8 cellular contexts compared by ENCODE assay signal in genomic region chr7:151085691-151086620, GRCh38. TPM values are rescaled to one million over a fixed set of nuclear protein-coding genes. Genes with fewer than 3 reads are reported as not detected.
A peak's percentile ranks its signal among the peaks of the same experiment; 100 is the strongest.
DNase-seq lines count a peak whose midpoint lies in the region; ATAC-seq and TF ChIP-seq lines count a peak whose summit lies in the region.

AGAP3 (plus strand) TSS chr7:151086475; CDS start chr7:151086742, 267 bp downstream.

- peak in 2 of 3 donors; percentile 43 to 57 for TF ChIP-seq POLR2A in spleen (IDR thresholded peaks at IDR 0.05)

- peaks cover 55% of the 10 kb centered on the region for H3K79me2 ChIP-seq in ACC112 (ENCODE audit: control insufficient read depth, insufficient read depth, low read length, unreplicated experiment)

- 0 to 3% (median 1%) methylated on average over 8 to 83 of the region's 84 CpGs for WGBS in spleen, 5 donors

- H3K36me3 ChIP-seq in ACC112 (ENCODE audit: insufficient read depth, low read length) (no peaks in the 10 kb centered on the region), kidney epithelial cell (ENCODE audit: control insufficient read depth, insufficient read depth, low read length) (peaks cover 1% of the 10 kb centered on the region), spleen (peaks cover 0 to 12% (median 0%) of the 10 kb centered on the region in 6 donors)

- H3K27me3 ChIP-seq in ACC112 (ENCODE audit: insufficient read depth, low read length) (no peaks in the 10 kb centered on the region), kidney epithelial cell (ENCODE audit: control insufficient read depth, insufficient read depth, low read length) (no peaks in the 10 kb centered on the region), spleen (replicated peaks in 1 of 7) (peaks cover 0 to 30% (median 0%) of the 10 kb centered on the region in 7 donors)

- intact Hi-C loops in spleen (cut with DNase I; ENCODE audit: low total_unique reads): no loop called here

- H3K9me3 ChIP-seq in spleen: no peaks in the 10 kb centered on the region

- H3K27ac ChIP-seq in ACC112 (ENCODE audit: low read depth, low read length) (peak within 1 kb of the TSS; percentile 25; the same call in 1 of the 2 replicates), cingulate gyrus (ENCODE audit: low read depth, low read length) (peak within 1 kb of the TSS; percentile 96), spleen (peak within 1 kb of the TSS; percentile 59 to 88 (median 86))

- peaks cover 32% of the 10 kb centered on the region for H3K4me1 ChIP-seq in ACC112 (ENCODE audit: control insufficient read depth, insufficient read depth, low read length, unreplicated experiment)
- peaks cover 53 to 86% (median 76%) of the 10 kb centered on the region in 6 donors for H3K4me1 ChIP-seq in spleen

- DNase-seq in NCI-H345 (lab: John Stamatoyannopoulos, UW) (peak; percentile 87), kidney epithelial cell (ENCODE audit: low read depth) (no peak), spleen (peak; percentile 95)

- H3K4me3 ChIP-seq in ACC112 (ENCODE audit: low read depth, low read length) (peak within 1 kb of the TSS; percentile 98), kidney epithelial cell (ENCODE audit: low read depth, low read length) (peak within 1 kb of the TSS; percentile 81), spleen (peak within 1 kb of the TSS; percentile 65 to 94 (median 72))

- ATAC-seq in GM18520 (IDR thresholded peaks at IDR 0.05; ENCODE audit: unreplicated experiment) (peak; percentile 28), HG03064 (IDR thresholded peaks at IDR 0.05; ENCODE audit: low read depth, unreplicated experiment) (peak; percentile 48)
- peak; percentile 6 to 11 for ATAC-seq in activated CD4-positive, CD25-positive, alpha-beta regulatory T cell treated with anti-CD3 and anti-CD28 coated beads, Interleukin-2, amount 50 U/mL, for 24 hours

- TF ChIP-seq CTCF in kidney epithelial cell (IDR thresholded peaks at IDR 0.05; ENCODE audit: insufficient read depth, low read length, poor library complexity, severe bottlenecking): no peak
- TF ChIP-seq CTCF in spleen (IDR thresholded peaks at IDR 0.05 in 8 of 11, conservative IDR thresholded peaks at IDR 0.05 in 3 of 11): no peak

- no peak within 1 kb of the TSS for H2AFZ ChIP-seq in ACC112 (ENCODE audit: low read length, unreplicated experiment)

RNA-seq across cellular contexts. Expression of gene AGAP3, which starts in this region (rescaled TPM):
- 77.4 and 92.8 TPM in 2 replicates for total RNA-seq in kidney epithelial cell
- 10 to 100 TPM; 43.2 to 94.4 (median 73.0) TPM for total RNA-seq in spleen
- polyA plus RNA-seq in spleen: 10 to 100 TPM; 21.8 to 79.1 (median 51.2) TPM

Comparison
In these comparisons a context has a peak if more than half of its experiments do, and no peak if none do; other contexts are left out.
1. H3K27ac ChIP-seq: peak in every context shown above with its lines; median percentile 96 in cingulate gyrus; 86 in spleen; 25 in ACC112.